8 cellular contexts compared by ENCODE assay signal in genomic region chr18:54828290-54828871, GRCh38. TPM values are rescaled to one million over a fixed set of nuclear protein-coding genes. Genes with fewer than 3 reads are reported as not detected.
A peak's percentile ranks its signal among the peaks of the same experiment; 100 is the strongest.
DNase-seq lines count a peak whose midpoint lies in the region; ATAC-seq and TF ChIP-seq lines count a peak whose summit lies in the region.

Gene RAB27B (plus strand): TSS chr18:54828477. CDS start chr18:54877586, 49,109 bp downstream.

- H3K27me3 Mint-ChIP-seq in activated CD4-positive, alpha-beta T cell treated with anti-CD3 and anti-CD28 coated beads for 36 hours, result no peaks in the 10 kb centered on the region

- no peak for TF ChIP-seq CTCF in choroid plexus epithelial cell (conservative IDR thresholded peaks at IDR 0.05; ENCODE audit: low read depth, low read length)

- H3K4me1 Mint-ChIP-seq in activated CD4-positive, alpha-beta T cell treated with anti-CD3 and anti-CD28 coated beads for 36 hours, result peaks cover 20% of the 10 kb centered on the region

- H3K36me3 Mint-ChIP-seq in activated CD4-positive, alpha-beta T cell treated with anti-CD3 and anti-CD28 coated beads for 36 hours (ENCODE audit: low read depth), result peaks cover 6% of the 10 kb centered on the region

- DNase-seq in NCI-H2107 treated with DMSO at 0.1 percent for 48 hours (lab: John Stamatoyannopoulos, UW; ENCODE audit: unreplicated experiment) (peak; percentile 37), choroid plexus epithelial cell (ENCODE audit: low read depth) (peak; percentile 94), left lobe of liver (ENCODE audit: low spot score) (peak; percentile 65), NCI-H2081 treated with DMSO at 0.1 percent for 48 hours (lab: John Stamatoyannopoulos, UW) (no peak)
- peak; percentile 89 for DNase-seq in activated CD4-positive, alpha-beta T cell treated with anti-CD3 and anti-CD28 coated beads for 36 hours
- peak; percentile 25 to 62 (median 51) for DNase-seq in stimulated activated CD4-positive, alpha-beta T cell treated with anti-CD3 and anti-CD28 coated beads, Interleukin-1b, Interleukin-23, amount 100 ng/mL, for 24 hours (ENCODE audit: low read depth in 4 of 4, low spot score in 1 of 4)

- peak within 1 kb of the TSS; percentile 55 for H3K27ac Mint-ChIP-seq in activated CD4-positive, alpha-beta T cell treated with anti-CD3 and anti-CD28 coated beads for 36 hours

- peaks cover 8% of the 10 kb centered on the region for H3K9me3 Mint-ChIP-seq in activated CD4-positive, alpha-beta T cell treated with anti-CD3 and anti-CD28 coated beads for 36 hours (ENCODE audit: low read depth)

- POLR2A ChIA-PET in activated CD4-positive, alpha-beta T cell treated with anti-CD3 and anti-CD28 coated beads for 36 hours (lab: Charles Lee), result interaction anchor here (0.9 kb wide), 1 partner anchor 33 kb away, joined by 4 read pairs; no protein-coding TSS in a partner anchor

- peak; percentile 68 for ATAC-seq in GM19351 (IDR thresholded peaks at IDR 0.05; ENCODE audit: unreplicated experiment)
- ATAC-seq in activated CD4-positive, alpha-beta T cell treated with anti-CD3 and anti-CD28 coated beads for 36 hours, result peak; percentile 99
- peak; percentile 89 for ATAC-seq in left lobe of liver
- ATAC-seq in HG03469 (IDR thresholded peaks at IDR 0.05; ENCODE audit: unreplicated experiment), result no peak

- CTCF ChIA-PET in activated CD4-positive, alpha-beta T cell treated with anti-CD3 and anti-CD28 coated beads for 36 hours (lab: Charles Lee), result interaction anchor here (0.8 to 1.3 kb wide), 3 partner anchors 117 to 157 kb away, joined by 3 to 4 read pairs (median 4); no protein-coding TSS in a partner anchor

- peak within 1 kb of the TSS; percentile 78 for H3K4me3 Mint-ChIP-seq in activated CD4-positive, alpha-beta T cell treated with anti-CD3 and anti-CD28 coated beads for 36 hours

- H3K4me3 ChIP-seq in choroid plexus epithelial cell (ENCODE audit: low read depth, low read length), result peak within 1 kb of the TSS; percentile 79

- intact Hi-C loops in activated CD4-positive, alpha-beta T cell treated with anti-CD3 and anti-CD28 coated beads for 36 hours (cut with DNase I, micrococcal nuclease), result loop anchor here (1.0 to 5.0 kb wide), 3 partner anchors 51 to 118 kb away; no protein-coding TSS in a partner anchor

RNA-seq across cellular contexts. Expression of gene RAB27B, which starts in this region (rescaled TPM):
- total RNA-seq in activated CD4-positive, alpha-beta T cell treated with anti-CD3 and anti-CD28 coated beads for 36 hours, result under 1 TPM; 0.35 to 0.53 TPM
- 1.0 TPM for total RNA-seq in left lobe of liver

Comparison
In these comparisons a context has a peak if more than half of its experiments do, and no peak if none do; other contexts are left out.
1. Peak in DNase-seq and ATAC-seq in activated CD4-positive, alpha-beta T cell treated with anti-CD3 and anti-CD28 coated beads for 36 hours; RNA of the gene not detected or under 1 TPM.